10 cellular contexts compared by ENCODE assay signal in the genomic region with DNA sequence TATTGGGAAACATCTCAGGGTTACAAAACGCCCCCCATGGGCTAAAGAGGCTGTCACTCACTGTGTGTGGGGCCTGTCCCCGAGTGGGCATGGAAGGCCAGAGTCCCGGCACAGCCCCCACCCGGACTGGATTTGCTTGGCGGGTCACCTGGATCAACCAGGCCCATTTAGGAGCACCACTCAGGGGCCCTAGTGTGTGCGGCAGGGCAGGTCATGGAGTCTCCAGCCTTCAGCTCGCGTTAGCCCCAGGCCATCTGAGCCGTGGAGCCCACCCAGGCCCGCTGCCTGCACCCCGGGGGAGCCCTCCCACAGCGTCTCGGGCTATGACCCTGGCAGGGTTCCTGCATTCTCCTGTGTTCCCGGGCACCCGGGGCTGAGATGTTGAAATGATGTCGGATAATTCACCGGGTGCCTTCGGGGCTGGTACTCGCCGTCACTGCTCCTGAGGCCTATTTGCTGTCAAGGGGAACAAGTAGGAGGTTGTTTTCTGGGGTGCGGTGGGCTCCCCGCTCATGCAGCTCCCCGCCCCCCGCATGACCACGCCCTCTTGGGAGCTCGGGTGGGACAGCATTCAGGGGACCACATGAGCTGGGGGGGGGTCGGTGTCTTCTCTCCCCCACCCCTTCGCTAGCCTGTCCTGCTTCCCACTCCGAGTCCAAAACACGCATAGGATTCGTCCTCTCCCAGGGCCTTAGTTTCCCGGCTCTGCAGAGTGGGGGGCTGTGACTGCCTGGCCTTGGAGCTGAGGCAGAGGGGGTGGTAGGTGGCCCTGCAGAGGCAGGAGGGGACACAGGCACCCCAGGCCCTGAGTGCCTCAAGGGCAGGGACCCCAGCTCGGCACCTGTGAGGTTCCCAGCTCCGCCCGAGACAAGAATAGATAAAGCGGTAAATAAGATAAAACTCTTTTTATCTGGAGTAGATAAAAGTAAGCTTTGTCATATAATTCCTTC.
A peak's percentile ranks its signal among the peaks of the same experiment; 100 is the strongest.
DNase-seq lines count a peak whose midpoint lies in the region; ATAC-seq, FAIRE-seq and TF ChIP-seq lines count a peak whose summit lies in the region.
"Had no signal": no experiment of that assay in that cellular context is flagged by ENCODE, and none has a peak within 500 bp of the region (broad histone marks: within the 10 kb centered on the region; RNA-seq: fewer than 3 reads in every experiment).

No MANE protein-coding gene starts in this region.

- no peak overlapping the region for H4K5ac ChIP-seq in H9 (ENCODE audit: insufficient read length, low read depth, low read length)

- H3K27me3 ChIP-seq in H9 (ENCODE audit: insufficient read depth, low read length): no peaks in the 10 kb centered on the region; the same call in 1 of the 2 replicates

- no peak overlapping the region for H3K4me3 Mint-ChIP-seq in H9
- H3K4me3 Mint-ChIP-seq: CD8-positive, alpha-beta memory T cell had no signal

- no peak overlapping the region for H2BK15ac ChIP-seq in H9 (ENCODE audit: low read depth, low read length)

- no peak overlapping the region for H3K18ac ChIP-seq in H9 (ENCODE audit: insufficient read length, low read depth, low read length)

- H2BK20ac ChIP-seq in H9 (ENCODE audit: low read depth, low read length, poor library complexity, severe bottlenecking): no peak overlapping the region

- H3K36me3 ChIP-seq in kidney (ENCODE audit: control insufficient read depth in 1 of 2, insufficient read depth in 2 of 2, low read length in 2 of 2): no peaks in the 10 kb centered on the region

- H2BK120ac ChIP-seq in H9 (ENCODE audit: low read depth, low read length, poor library complexity, severe bottlenecking): no peak overlapping the region

- no peaks in the 10 kb centered on the region for H3K36me3 Mint-ChIP-seq in H9 (ENCODE audit: insufficient read depth in 1 of 3, low read depth in 3 of 3)
- H3K36me3 Mint-ChIP-seq: CD8-positive, alpha-beta memory T cell had no signal

- no peak overlapping the region for H3K56ac ChIP-seq in H9 (ENCODE audit: insufficient read length, low read depth, low read length)

- TF ChIP-seq CTCF in H9 (conservative IDR thresholded peaks at IDR 0.05): no peak
- TF ChIP-seq CTCF in kidney (IDR thresholded peaks at IDR 0.05; ENCODE audit: borderline replicate concordance, extremely low read depth, insufficient read depth): no peak

- no peak overlapping the region for H2BK5ac ChIP-seq in H9 (ENCODE audit: insufficient read length, low read length)

- H3K23ac ChIP-seq in H9 (ENCODE audit: insufficient read length, low read depth, low read length): no peak overlapping the region

- no peak overlapping the region for H2AFZ ChIP-seq in H9 (ENCODE audit: low read length)

- no peaks in the 10 kb centered on the region for H4K20me1 ChIP-seq in H9 (ENCODE audit: control insufficient read depth, insufficient read depth, insufficient read length)

- ATAC-seq in stimulated activated naive CD8-positive, alpha-beta T cell treated with anti-CD3 and anti-CD28 coated beads, Interleukin-15, Interleukin-2, amounts not matched to agents 100 U/mL and 50 U/mL, for 24 hours: no peak
- no peak for ATAC-seq in HG02571 (IDR thresholded peaks at IDR 0.05; ENCODE audit: unreplicated experiment)
- no peak for ATAC-seq in GM19324 (IDR thresholded peaks at IDR 0.05; ENCODE audit: low FRiP score, unreplicated experiment)

- peaks cover 76% of the 10 kb centered on the region for H3K27me3 Mint-ChIP-seq in H9 (ENCODE audit: low read depth)

- H3K9ac ChIP-seq in H9 (ENCODE audit: extremely low read depth, insufficient read length, low read length) (no peak overlapping the region), kidney (ENCODE audit: low read length in 2 of 2) (no peak overlapping the region)

- no peak overlapping the region for H4K91ac ChIP-seq in H9 (ENCODE audit: insufficient read length, low read depth, low read length)

- H3K79me1 ChIP-seq in H9 (ENCODE audit: insufficient read depth, low read depth, low read length, poor library complexity, severe bottlenecking): no peaks in the 10 kb centered on the region

- H3K9me3 Mint-ChIP-seq in H9: no peaks in the 10 kb centered on the region
- H3K9me3 Mint-ChIP-seq: CD8-positive, alpha-beta memory T cell had no signal

- H3K27ac Mint-ChIP-seq in H9: no peak overlapping the region

- FAIRE-seq in kidney (lab: Jason Lieb, UNC): no peak
- FAIRE-seq: endothelial cell of umbilical vein had no signal

- no peak overlapping the region for H3K14ac ChIP-seq in H9 (ENCODE audit: insufficient read depth, low read length)

- no peaks in the 10 kb centered on the region for H3K4me1 ChIP-seq in H9 (ENCODE audit: insufficient read depth, low read length)
- H3K4me1 ChIP-seq in kidney (ENCODE audit: control insufficient read depth in 1 of 2, insufficient read depth in 1 of 2, low read depth in 1 of 2, low read length in 2 of 2): peaks cover 0 to 21% of the 10 kb centered on the region in 2 donors

- no peak overlapping the region for H2BK12ac ChIP-seq in H9 (ENCODE audit: insufficient read length, low read depth, low read length)

- H3K4me2 ChIP-seq in H9 (ENCODE audit: insufficient read depth, insufficient read length, low read length): no peak overlapping the region

- intact Hi-C loops in kidney (cut with DNase I): no loop called here

- H3K4ac ChIP-seq in H9 (ENCODE audit: low read depth, low read length): no peak overlapping the region

- H2AK5ac ChIP-seq in H9 (ENCODE audit: insufficient read length, low read length): no peak overlapping the region

- H3K9me3 ChIP-seq in H9 (ENCODE audit: control insufficient read depth, low read depth, low read length) (no peaks in the 10 kb centered on the region), kidney (ENCODE audit: control insufficient read depth in 1 of 2, low read length in 2 of 2) (no peaks in the 10 kb centered on the region)

- no peaks in the 10 kb centered on the region for H3K23me2 ChIP-seq in H9 (ENCODE audit: insufficient read length, low read depth, low read length, poor library complexity, severe bottlenecking)

- H3T11ph ChIP-seq in H9 (ENCODE audit: low read length): no peak overlapping the region

- H4K8ac ChIP-seq in H9 (replicated peaks; ENCODE audit: insufficient read length, low read depth, low read length): no peak overlapping the region

- H3K4me3 ChIP-seq in kidney (ENCODE audit: low read length in 2 of 2): no peak overlapping the region

- peaks cover 0 to 4% of the 10 kb centered on the region in 2 experiments; a peak in 1 of 4 replicates for H3K4me1 Mint-ChIP-seq in H9

- DNase-seq in H9: peak; percentile 23
- peak; percentile 9 to 11 for DNase-seq in activated T-cell treated with anti-CD3 and anti-CD28 coated beads, Interleukin-2, amount 50 U/mL, for 48 hours
- peak; percentile 65 for DNase-seq in kidney
- DNase-seq in stimulated activated naive CD8-positive, alpha-beta T cell treated with anti-CD3 and anti-CD28 coated beads, Interleukin-15, Interleukin-2, amounts not matched to agents 100 U/mL and 50 U/mL, for 24 hours: peak; percentile 1
- DNase-seq in SKM-1 (lab: John Stamatoyannopoulos, UW; ENCODE audit: unreplicated experiment): no peak
- DNase-seq: OCI-M1 had no signal

- H3K27ac ChIP-seq in H9 (ENCODE audit: insufficient read length, low read depth, low read length): no peak overlapping the region
- no peak overlapping the region for H3K27ac ChIP-seq in kidney (ENCODE audit: low read depth in 2 of 2, low read length in 2 of 2)

- no peaks in the 10 kb centered on the region for H3K79me2 ChIP-seq in H9 (ENCODE audit: insufficient read depth, low read length)

- no CpG with 5 or more reads among the region's 36 CpGs for WGBS in H9 (ENCODE audit: extremely low coverage, insufficient read length, low lambda C conversion rate)
